ENCODE assay signal across 1 cellular context in genomic region chr3:136135039-136135802, GRCh38.
TF ChIP-seq lines count a peak whose summit lies in the region.

No MANE protein-coding gene starts in this region.

TF ChIP-seq in K562, 482 proteins besides CTCF, POLR2A, EP300 and RAD21 (continued from another document):
- no peak for TF ChIP-seq PBX2 (CRISPR knock-in tag; IDR thresholded peaks at IDR 0.05; ENCODE audit: low read depth)
- TF ChIP-seq PBX2 (tag; conservative IDR thresholded peaks at IDR 0.05; ENCODE audit: low read depth) = no peak
